1 cellular context compared by ENCODE assay signal in genomic region chr19:35105411-35106290, GRCh38.
TF ChIP-seq lines count a peak whose summit lies in the region.

No MANE protein-coding gene starts in this region.

TF ChIP-seq in K562, 482 proteins besides CTCF, POLR2A, EP300 and RAD21 (continued from another document):
- TF ChIP-seq MLLT1 (IDR thresholded peaks at IDR 0.05) (peak in 1 of 2 experiments; percentile 67; a peak in 1 of 4 replicates), DPF2 (IDR thresholded peaks at IDR 0.05) (peak; percentile 74), ZNF12 (CRISPR knock-in tag; IDR thresholded peaks at IDR 0.05) (peak; percentile 16; the same call in 1 of the 2 replicates), ZNF134 (CRISPR knock-in tag; conservative IDR thresholded peaks at IDR 0.05) (no peak), PHTF2 (CRISPR knock-in tag; IDR thresholded peaks at IDR 0.05) (no peak), MTF1 (CRISPR knock-in tag; IDR thresholded peaks at IDR 0.05; ENCODE audit: borderline replicate concordance) (no peak), ZNF224 (CRISPR knock-in tag; IDR thresholded peaks at IDR 0.05) (no peak), OTX1 (CRISPR knock-in tag; IDR thresholded peaks at IDR 0.05) (peak; percentile 11), ZNF77 (CRISPR knock-in tag; IDR thresholded peaks at IDR 0.05) (no peak), ZNF436 (CRISPR knock-in tag; IDR thresholded peaks at IDR 0.05) (no peak), ZNF140 (CRISPR knock-in tag; IDR thresholded peaks at IDR 0.05) (no peak), TFAP4 (CRISPR knock-in tag; IDR thresholded peaks at IDR 0.05; ENCODE audit: borderline replicate concordance) (peak; percentile 32; the same call in 1 of the 2 replicates), ZNF316 (IDR thresholded peaks at IDR 0.05) (peak; percentile 25; the same call in 1 of the 2 replicates), SMAD2 (IDR thresholded peaks at IDR 0.05; ENCODE audit: low read depth, low read length) (no peak), TOE1 (IDR thresholded peaks at IDR 0.05; ENCODE audit: borderline replicate concordance) (peak; percentile 56), TOE1 (CRISPR knock-in tag; IDR thresholded peaks at IDR 0.05; ENCODE audit: borderline replicate concordance, low read depth) (no peak), ZNF561 (CRISPR knock-in tag; conservative IDR thresholded peaks at IDR 0.05) (no peak), HNRNPLL (IDR thresholded peaks at IDR 0.05; ENCODE audit: low read depth, low read length, poor library complexity, severe bottlenecking) (peak; percentile 97), MYNN (IDR thresholded peaks at IDR 0.05) (no peak), MYNN (CRISPR knock-in tag; IDR thresholded peaks at IDR 0.05) (no peak), EHMT2 (IDR thresholded peaks at IDR 0.05) (peak; percentile 89), LARP7 (IDR thresholded peaks at IDR 0.05) (peak; percentile 93), CBFB (CRISPR knock-in tag; IDR thresholded peaks at IDR 0.05) (0 out of 2 replicates have a peak, but pooled peaks have one; percentile 62), PHF21A (IDR thresholded peaks at IDR 0.05; ENCODE audit: borderline replicate concordance, low read depth) (no peak), ZFP36 (IDR thresholded peaks at IDR 0.05; ENCODE audit: low read depth, low read length, partially characterized antibody) (no peak), MIER1 (IDR thresholded peaks at IDR 0.05; ENCODE audit: low read depth) (0 out of 2 replicates have a peak, but pooled peaks have one; percentile 25), ZNF133 (CRISPR knock-in tag; IDR thresholded peaks at IDR 0.05) (no peak), PHF20 (IDR thresholded peaks at IDR 0.05; ENCODE audit: partially characterized antibody) (peak; percentile 46), HDGF (IDR thresholded peaks at IDR 0.05) (peak; percentile 75), KLF13 (tag; IDR thresholded peaks at IDR 0.05; ENCODE audit: borderline replicate concordance, low read depth) (no peak), CCNT2 (IDR thresholded peaks at IDR 0.05; ENCODE audit: borderline replicate concordance, extremely low read depth, insufficient read length, low read depth, low read length) (peak; percentile 70), ZNF232 (CRISPR knock-in tag; IDR thresholded peaks at IDR 0.05) (no peak), KDM1A (IDR thresholded peaks at IDR 0.05) (peak; percentile 82 to 88), SMARCA5 (IDR thresholded peaks at IDR 0.05) (peak; percentile 86), RCOR1 (IDR thresholded peaks at IDR 0.05; ENCODE audit: borderline replicate concordance in 1 of 2, low read depth in 2 of 2, low read length in 2 of 2) (peak in 1 of 2 experiments; percentile 40; a peak in 1 of 4 replicates)
